20 cellular contexts compared by ENCODE assay signal in genomic region chr6:141259832-141260231, GRCh38.
DNase-seq lines count a peak whose midpoint lies in the region; ATAC-seq, FAIRE-seq and TF ChIP-seq lines count a peak whose summit lies in the region.
"Had no signal": no experiment of that assay in that cellular context is flagged by ENCODE, and none has a peak within 500 bp of the region (broad histone marks: within the 10 kb centered on the region; RNA-seq: fewer than 3 reads in every experiment).

No MANE protein-coding gene starts in this region.

- H4K20me1 ChIP-seq in fibroblast of lung (ENCODE audit: control insufficient read depth, extremely low read depth, insufficient read depth, low read length), result no peaks in the 10 kb centered on the region

- H3K79me2 ChIP-seq in ACC112 (ENCODE audit: control insufficient read depth, insufficient read depth, low read length, unreplicated experiment), result no peaks in the 10 kb centered on the region
- no peaks in the 10 kb centered on the region for H3K79me2 ChIP-seq in fibroblast of lung (ENCODE audit: control insufficient read depth, insufficient read depth, low read length)

- H3K4me1 ChIP-seq in ACC112 (ENCODE audit: control insufficient read depth, insufficient read depth, low read length, unreplicated experiment) (no peaks in the 10 kb centered on the region), HEK293 (ENCODE audit: control insufficient read depth, insufficient read depth, low read length) (no peaks in the 10 kb centered on the region), fibroblast of lung (ENCODE audit: control insufficient read depth, extremely low read depth, insufficient read depth, low read length) (no peaks in the 10 kb centered on the region), gastroesophageal sphincter (no peaks in the 10 kb centered on the region)
- H3K4me1 ChIP-seq: BE2C had no signal

- H2AFZ ChIP-seq in ACC112 (ENCODE audit: low read length, unreplicated experiment) (peak overlapping the region; percentile 91), fibroblast of lung (ENCODE audit: low read length) (peak overlapping the region; percentile 52)

- H3K9ac ChIP-seq in fibroblast of lung (ENCODE audit: insufficient read depth, low read length), result no peak overlapping the region

- 60 to 72% methylated on average over 5 of the region's 5 CpGs for WGBS in gastroesophageal sphincter (ENCODE audit: low coverage in 1 of 2), 2 donors

- peak in 1 of 2 donors; percentile 33 for DNase-seq in fibroblast of lung (ENCODE audit: low read depth in 2 of 2)
- no peak for DNase-seq in activated effector memory CD4-positive, alpha-beta T cell treated with anti-CD3 and anti-CD28 coated beads, Interleukin-2, amount 50 U/mL, for 16 hours
- no peak for DNase-seq in RCC 7860 (ENCODE audit: low spot score)
- no peak for DNase-seq in NCI-H774 (lab: John Stamatoyannopoulos, UW)
- DNase-seq: 8988T; BE2C; C1 segment of cervical spinal cord; CD4-positive, CD25-positive, alpha-beta regulatory T cell; COR-L47; DMS 273 treated with DMSO at 0.1 percent for 48 hours; DMS53; DND-41; EL; H9 had no signal

- no peak for FAIRE-seq in RCC 7860 (lab: Jason Lieb, UNC)
- FAIRE-seq: GM12878, H1 had no signal

- POLR2A ChIA-PET in HEK293 (lab: Yijun Ruan, JAX), result no interaction called here

- H3K27ac ChIP-seq in ACC112 (ENCODE audit: low read depth, low read length) (no peak overlapping the region), HEK293 (ENCODE audit: extremely low read depth, low read depth, low read length) (no peak overlapping the region), fibroblast of lung (ENCODE audit: insufficient read depth, low read length) (no peak overlapping the region), gastroesophageal sphincter (no peak overlapping the region)

- TF ChIP-seq EP300 in gastroesophageal sphincter (IDR thresholded peaks at IDR 0.05), result no peak

- CTCF ChIA-PET in HEK293 (lab: Yijun Ruan, JAX), result no interaction called here

- H3K27me3 ChIP-seq in ACC112 (ENCODE audit: insufficient read depth, low read length) (no peaks in the 10 kb centered on the region), fibroblast of lung (ENCODE audit: control insufficient read depth, insufficient read depth, low read length) (no peaks in the 10 kb centered on the region), gastroesophageal sphincter (no peaks in the 10 kb centered on the region)
- H3K27me3 ChIP-seq: BE2C had no signal

- H3K36me3 ChIP-seq in ACC112 (ENCODE audit: insufficient read depth, low read length) (0 out of 2 replicates have a peak, but pooled peaks cover 2% of the 10 kb centered on the region), HEK293 (ENCODE audit: control insufficient read depth in 2 of 2, insufficient read depth in 1 of 2, low read length in 2 of 2) (no peaks in the 10 kb centered on the region), fibroblast of lung (ENCODE audit: control insufficient read depth, insufficient read depth, low read length) (no peaks in the 10 kb centered on the region), gastroesophageal sphincter (no peaks in the 10 kb centered on the region)
- H3K36me3 ChIP-seq: BE2C had no signal

- TF ChIP-seq CTCF in HEK293 (tag by site-specific recombination; IDR thresholded peaks at IDR 0.05) (no peak), fibroblast of lung (conservative IDR thresholded peaks at IDR 0.05 in 1 of 2, IDR thresholded peaks at IDR 0.05 in 1 of 2; ENCODE audit: low read depth in 1 of 2, low read length in 2 of 2) (no peak), gastroesophageal sphincter (IDR thresholded peaks at IDR 0.05) (no peak)

- peak; percentile 55 for ATAC-seq in gastroesophageal sphincter
- no peak for ATAC-seq in HG03520 (IDR thresholded peaks at IDR 0.05; ENCODE audit: unreplicated experiment)
- ATAC-seq: GM12878 had no signal

- H3K4me2 ChIP-seq in fibroblast of lung (ENCODE audit: extremely low read depth, insufficient read depth, low read length), result peak overlapping the region; percentile 28

- TF ChIP-seq POLR2A in gastroesophageal sphincter (IDR thresholded peaks at IDR 0.05), result no peak

- H3K4me3 ChIP-seq in ACC112 (ENCODE audit: low read depth, low read length) (peak overlapping the region; percentile 55; the same call in 1 of the 2 replicates), HEK293 (ENCODE audit: low read depth, low read length) (no peak overlapping the region), fibroblast of lung (replicated peaks in 1 of 4; ENCODE audit: control extremely low read depth in 1 of 4, insufficient read depth in 1 of 4, low read depth in 3 of 4, low read length in 4 of 4) (no peak overlapping the region), gastroesophageal sphincter (no peak overlapping the region)
- H3K4me3 ChIP-seq: GM12878 had no signal

- H3K9me3 ChIP-seq in HEK293 (ENCODE audit: control insufficient read depth, insufficient read depth, low read depth, low read length) (no peaks in the 10 kb centered on the region), fibroblast of lung (ENCODE audit: control insufficient read depth, insufficient read depth, low read depth, low read length) (no peaks in the 10 kb centered on the region), gastroesophageal sphincter (no peaks in the 10 kb centered on the region)
- H3K9me3 ChIP-seq: BE2C had no signal

TF ChIP-seq in HEK293, 187 proteins besides CTCF, POLR2A, EP300 and RAD21:
- TF ChIP-seq PRDM1 (tag by site-specific recombination; IDR thresholded peaks at IDR 0.05) (no peak), ATF2 (tag by site-specific recombination; IDR thresholded peaks at IDR 0.05; ENCODE audit: low read depth) (peak; percentile 64), ZNF366 (tag by site-specific recombination; conservative IDR thresholded peaks at IDR 0.05) (no peak)
